Comparison of ENCODE assay signal across 8 cellular contexts in genomic region chr6:106974999-106975698, GRCh38. TPM values are rescaled to one million over a fixed set of nuclear protein-coding genes. Genes with fewer than 3 reads are reported as not detected.
A peak's percentile ranks its signal among the peaks of the same experiment; 100 is the strongest.
DNase-seq lines count a peak whose midpoint lies in the region; ATAC-seq and TF ChIP-seq lines count a peak whose summit lies in the region.

No MANE protein-coding gene starts in this region.

- H3K4me1 ChIP-seq in PC-3 (ENCODE audit: insufficient read depth, low read length): peaks cover 17% of the 10 kb centered on the region
- H3K4me1 ChIP-seq in lower lobe of right lung: peaks cover 22% of the 10 kb centered on the region
- peaks cover 14% of the 10 kb centered on the region in 2 donors for H3K4me1 ChIP-seq in thyroid gland

- no TSS peak for BruUV-seq in PC-3 (replicated peaks; lab: Mats Ljungman, UMichigan)

- TF ChIP-seq POLR2A in thyroid gland (IDR thresholded peaks at IDR 0.05): peak in 1 of 2 donors; percentile 72

- H3K79me2 ChIP-seq in PC-3 (ENCODE audit: low read length): peaks cover 30% of the 10 kb centered on the region

- peak overlapping the region; percentile 78 for H3K4me2 ChIP-seq in PC-3 (ENCODE audit: low read length)

- ATAC-seq in GM18511 (IDR thresholded peaks at IDR 0.05; ENCODE audit: unreplicated experiment) (peak; percentile 75), HG03280 (IDR thresholded peaks at IDR 0.05; ENCODE audit: unreplicated experiment) (peak; percentile 55), PC-3 (peak; percentile 70), lower lobe of right lung (peak; percentile 83 to 87)

- no peaks in the 10 kb centered on the region for H3K9me3 ChIP-seq in PC-3 (ENCODE audit: low read length)
- H3K9me3 ChIP-seq in lower lobe of right lung: no peaks in the 10 kb centered on the region
- no peaks in the 10 kb centered on the region for H3K9me3 ChIP-seq in thyroid gland

- no peak overlapping the region for H3K27ac Mint-ChIP-seq in chondrocyte (ENCODE audit: unreplicated experiment)

- no peaks in the 10 kb centered on the region for H3K9me3 Mint-ChIP-seq in chondrocyte (ENCODE audit: low read depth)

- peak overlapping the region; percentile 47 for H3K4me3 ChIP-seq in AG10803 (ENCODE audit: low read length)
- peak overlapping the region; percentile 82 for H3K4me3 ChIP-seq in PC-3 (ENCODE audit: low read length)
- peak overlapping the region; percentile 62 for H3K4me3 ChIP-seq in lower lobe of right lung
- H3K4me3 ChIP-seq in thyroid gland (replicated peaks in 1 of 3): peak overlapping the region; percentile 33 to 87 (median 73)

- peak overlapping the region; percentile 81 for H2AFZ ChIP-seq in PC-3 (ENCODE audit: low read length)

- no peaks in the 10 kb centered on the region for H3K36me3 Mint-ChIP-seq in chondrocyte (ENCODE audit: low read depth)

- POLR2A ChIA-PET in PC-3 (lab: Charles Lee; ENCODE audit: unreplicated experiment): no interaction called here

- H3K4me3 Mint-ChIP-seq in chondrocyte (ENCODE audit: unreplicated experiment): peak overlapping the region; percentile 58

- H3K27me3 ChIP-seq in PC-3 (ENCODE audit: low read length) (no peaks in the 10 kb centered on the region), lower lobe of right lung (ENCODE audit: low read depth) (peaks cover 68% of the 10 kb centered on the region), thyroid gland (no peaks in the 10 kb centered on the region)

- peak overlapping the region; percentile 59 for H3K27ac ChIP-seq in PC-3 (ENCODE audit: low read length)
- peak overlapping the region; percentile 65 for H3K27ac ChIP-seq in lower lobe of right lung
- peak overlapping the region; percentile 99 for H3K27ac ChIP-seq in thyroid gland

- peak; percentile 9 for DNase-seq in AG10803 (ENCODE audit: low read depth)
- DNase-seq in PC-3: peak; percentile 60
- DNase-seq in chondrocyte (ENCODE audit: low spot score): no peak
- DNase-seq in lower lobe of right lung: peak; percentile 73
- peak; percentile 73 to 77 for DNase-seq in thyroid gland
- no peak for DNase-seq in GOT3 (lab: John Stamatoyannopoulos, UW)

- TF ChIP-seq CTCF in AG10803 (conservative IDR thresholded peaks at IDR 0.05; ENCODE audit: low read length): no peak
- TF ChIP-seq CTCF in PC-3 (conservative IDR thresholded peaks at IDR 0.05; ENCODE audit: low read depth, low read length): no peak; the same call in 1 of the 2 replicates
- peak; percentile 70 for TF ChIP-seq CTCF in chondrocyte (IDR thresholded peaks at IDR 0.05)
- TF ChIP-seq CTCF in lower lobe of right lung (IDR thresholded peaks at IDR 0.05): peak; percentile 14
- peak in 3 of 6 experiments; percentile 27 to 48 (median 33) for TF ChIP-seq CTCF in thyroid gland (IDR thresholded peaks at IDR 0.05)

- 1% methylated on average over 19 of the region's 85 CpGs; no CpG with 5 or more reads in 1 of the 2 donors for WGBS in thyroid gland, 2 donors

- no peaks in the 10 kb centered on the region for H3F3A ChIP-seq in PC-3 (ENCODE audit: low read length, unreplicated experiment)

- H3K36me3 ChIP-seq in PC-3 (ENCODE audit: low read depth, low read length): no peaks in the 10 kb centered on the region
- H3K36me3 ChIP-seq in lower lobe of right lung: no peaks in the 10 kb centered on the region
- H3K36me3 ChIP-seq in thyroid gland: peaks cover 0 to 9% of the 10 kb centered on the region in 2 donors

- intact Hi-C loops in PC-3 (cut with micrococcal nuclease): loop anchor here (2.0 to 10.0 kb wide), 6 partner anchors 60 to 638 kb away; no protein-coding TSS in a partner anchor
- intact Hi-C loops in lower lobe of right lung (cut with DNase I): no loop called here
- intact Hi-C loops in thyroid gland (cut with DNase I): no loop called here

- H3K9ac ChIP-seq in PC-3 (ENCODE audit: low read length): peak overlapping the region; percentile 76

- CTCF ChIA-PET in PC-3 (lab: Charles Lee): no interaction called here

- H4K20me1 ChIP-seq in PC-3 (ENCODE audit: low read length): peaks cover 23% of the 10 kb centered on the region

- H3K4me1 Mint-ChIP-seq in chondrocyte (ENCODE audit: low read depth): peaks cover 9% of the 10 kb centered on the region

- H3K9me2 ChIP-seq in PC-3 (replicated peaks; ENCODE audit: low read length): no peaks in the 10 kb centered on the region

- peaks cover 59% of the 10 kb centered on the region for H3K27me3 Mint-ChIP-seq in chondrocyte (ENCODE audit: low read depth)

RNA-seq across cellular contexts. Expression of gene CD24, which starts 0.6 kb away (rescaled TPM):
- total RNA-seq in PC-3 (2014; rRNA removed) (117 and 125 TPM in 2 replicates), chondrocyte (1.3 to 2.8 TPM (median 1.8 TPM) in 3 replicates), lower lobe of right lung (33.1 TPM), thyroid gland (1,000 to 10,000 TPM; 1,557 to 2,748 (median 2,297) TPM)

RNA-seq across cellular contexts. Expression of gene MTRES1, which starts 52.9 kb away (rescaled TPM):
- total RNA-seq in PC-3 (2014; rRNA removed) (11.3 and 13.2 TPM in 2 replicates), chondrocyte (15.5 to 19.0 TPM (median 18.9 TPM) in 3 replicates), lower lobe of right lung (14.9 TPM), thyroid gland (10 to 100 TPM; 12.8 to 31.3 (median 21.1) TPM)

Comparison
In these comparisons a context has a peak if more than half of its experiments do, and no peak if none do; other contexts are left out.
1. DNase-seq: peak in AG10803 (single experiment), PC-3 (single experiment), lower lobe of right lung (single experiment) and thyroid gland (2 of 2); none in chondrocyte (single experiment) and GOT3 (single experiment).
2. CTCF ChIP-seq: peak in chondrocyte (single experiment) and lower lobe of right lung (single experiment); none in AG10803 (single experiment) and PC-3 (single experiment).
3. RNA of gene CD24, which starts 0.6 kb away (total RNA-seq): 1,557 to 2,748 TPM in thyroid gland; 117 to 125 TPM in PC-3, 33.1 TPM in lower lobe of right lung (single experiment) and 1.3 to 2.8 TPM in chondrocyte; every median in the first group is over 10 times any median in the second.
4. Peak in every context shown above with its lines, with median percentiles within 50 percentile points of each other: H3K4me3 ChIP-seq, ATAC-seq and H3K27ac ChIP-seq.